8 cellular contexts compared by ENCODE assay signal in the genomic region with DNA sequence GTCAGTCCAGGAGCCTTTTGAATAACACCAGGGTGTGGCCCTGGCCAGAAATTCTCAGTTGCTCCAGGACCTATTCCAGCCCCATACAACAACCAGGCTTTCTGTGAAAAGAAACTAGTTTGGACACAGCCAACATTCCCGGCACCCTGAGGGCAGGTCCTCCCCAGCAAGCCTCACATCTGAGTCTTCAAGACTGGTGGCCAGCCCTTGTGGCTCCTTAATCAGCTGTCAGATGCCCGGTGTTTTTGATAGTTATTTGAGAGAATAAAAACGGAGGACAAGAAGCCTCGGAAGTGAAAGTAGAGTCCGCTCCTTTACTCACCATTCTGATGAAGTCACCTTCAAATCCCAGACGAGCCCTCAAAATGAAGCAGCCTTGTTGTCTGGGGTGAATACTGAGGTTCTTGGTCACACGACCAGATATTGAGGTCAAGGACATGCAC. TPM values are rescaled to one million over a fixed set of nuclear protein-coding genes. Genes with fewer than 3 reads are reported as not detected.
DNase-seq lines count a peak whose midpoint lies in the region; TF ChIP-seq lines count a peak whose summit lies in the region.

No MANE protein-coding gene starts in this region.

- no peaks in the 10 kb centered on the region for H3K9me3 Mint-ChIP-seq in activated naive CD4-positive, alpha-beta T cell treated with anti-CD3 and anti-CD28 coated beads, Interleukin-2, amount 50 U/mL, for 24 hours
- no peaks in the 10 kb centered on the region for H3K9me3 Mint-ChIP-seq in type B pancreatic cell

- no peak for TF ChIP-seq POLR2A in lower leg skin (IDR thresholded peaks at IDR 0.05)

- TF ChIP-seq CTCF in astrocyte of the cerebellum (IDR thresholded peaks at IDR 0.05; ENCODE audit: low read depth, low read length, missing control alignments) (no peak), lower leg skin (IDR thresholded peaks at IDR 0.05) (no peak), type B pancreatic cell (conservative IDR thresholded peaks at IDR 0.05) (no peak)

- in situ Hi-C loops in astrocyte of the cerebellum (cut with HindIII; ENCODE audit: low sequenced_read_pairs): no loop called here

- intact Hi-C loops in lower leg skin (cut with DNase I; ENCODE audit: low total_unique reads): no loop called here

- peak overlapping the region; percentile 29 for H3K4me3 ChIP-seq in astrocyte of the cerebellum (ENCODE audit: low read depth, low read length)
- no peak overlapping the region for H3K4me3 ChIP-seq in lower leg skin (ENCODE audit: low read depth, poor library complexity, severe bottlenecking)

- H3K4me1 Mint-ChIP-seq in activated naive CD4-positive, alpha-beta T cell treated with anti-CD3 and anti-CD28 coated beads, Interleukin-2, amount 50 U/mL, for 24 hours: peaks cover 22% of the 10 kb centered on the region
- H3K4me1 Mint-ChIP-seq in type B pancreatic cell (ENCODE audit: unreplicated experiment): peaks cover 49% of the 10 kb centered on the region

- peak overlapping the region; percentile 19 for H3K4me3 Mint-ChIP-seq in activated naive CD4-positive, alpha-beta T cell treated with anti-CD3 and anti-CD28 coated beads, Interleukin-2, amount 50 U/mL, for 24 hours
- H3K4me3 Mint-ChIP-seq in type B pancreatic cell: peak overlapping the region; percentile 85

- H3K27me3 Mint-ChIP-seq in activated naive CD4-positive, alpha-beta T cell treated with anti-CD3 and anti-CD28 coated beads, Interleukin-2, amount 50 U/mL, for 24 hours: no peaks in the 10 kb centered on the region
- no peaks in the 10 kb centered on the region for H3K27me3 Mint-ChIP-seq in type B pancreatic cell

- H3K36me3 Mint-ChIP-seq in activated naive CD4-positive, alpha-beta T cell treated with anti-CD3 and anti-CD28 coated beads, Interleukin-2, amount 50 U/mL, for 24 hours: peaks cover 5% of the 10 kb centered on the region
- H3K36me3 Mint-ChIP-seq in type B pancreatic cell: peaks cover 15% of the 10 kb centered on the region

- no peak overlapping the region for H3K27ac Mint-ChIP-seq in activated naive CD4-positive, alpha-beta T cell treated with anti-CD3 and anti-CD28 coated beads, Interleukin-2, amount 50 U/mL, for 24 hours
- H3K27ac Mint-ChIP-seq in type B pancreatic cell: peak overlapping the region; percentile 85

- WGBS in lower leg skin, 2 donors: 8 to 20% methylated on average over 7 of the region's 7 CpGs

- DNase-seq in activated naive CD4-positive, alpha-beta T cell treated with Interleukin-2 at 50 U/mL for 16 hours: no peak
- DNase-seq in astrocyte of the cerebellum (ENCODE audit: low read depth) (peak; percentile 6), lower leg skin (ENCODE audit: low spot score in 2 of 2) (peak; percentile 30 to 87), type B pancreatic cell (ENCODE audit: extremely low spot score, unreplicated experiment) (no peak), NCI-H82 treated with DMSO at 0.1 percent for 48 hours (lab: John Stamatoyannopoulos, UW; ENCODE audit: unreplicated experiment) (no peak), iPS-NIHi7 (ENCODE audit: extremely low spot score) (no peak), NCI-H2227 (lab: John Stamatoyannopoulos, UW; ENCODE audit: unreplicated experiment) (no peak)

RNA-seq across cellular contexts. Expression of a gene that starts 31.0 kb away (rescaled TPM):
- 10 to 100 TPM; 10.2 to 15.6 (median 12.1) TPM for total RNA-seq in lower leg skin
- 23.0 and 23.1 TPM in 2 replicates for total RNA-seq in type B pancreatic cell (ENCODE audit: low replicate concordance)

RNA-seq across cellular contexts. Expression of a gene that starts 56.6 kb away (rescaled TPM):
- total RNA-seq in lower leg skin (100 to 1,000 TPM in 1 of 4 donors, 10 to 100 TPM in 3; 60.2 to 107 (median 64.9) TPM), type B pancreatic cell (ENCODE audit: low replicate concordance) (84.5 and 152 TPM in 2 replicates)

Comparison
In these comparisons a context has a peak if more than half of its experiments do, and no peak if none do; other contexts are left out.
1. DNase-seq: peak in astrocyte of the cerebellum (single experiment) and lower leg skin (2 of 2); none in activated naive CD4-positive, alpha-beta T cell treated with Interleukin-2 at 50 U/mL for 16 hours (single experiment), type B pancreatic cell (single experiment), NCI-H82 treated with DMSO at 0.1 percent for 48 hours (single experiment), iPS-NIHi7 (single experiment) and NCI-H2227 (single experiment).